Comparison of ENCODE assay signal across 11 cellular contexts in genomic region chr9:104589611-104590010, GRCh38. TPM values are rescaled to one million over a fixed set of nuclear protein-coding genes. Genes with fewer than 3 reads are reported as not detected.
"Had no signal": no experiment of that assay in that cellular context is flagged by ENCODE, and none has a peak within 500 bp of the region (broad histone marks: within the 10 kb centered on the region; RNA-seq: fewer than 3 reads in every experiment).

No MANE protein-coding gene starts in this region.

- H3K27me3 Mint-ChIP-seq: IgD-negative memory B cell had no signal

- H3K9ac ChIP-seq: KMS-11 had no signal

- H3K4me2 ChIP-seq: GM23338, KMS-11 had no signal

- H3K27ac Mint-ChIP-seq: GM23338, H9, HFFc6, IgD-negative memory B cell had no signal

- H3K4me1 Mint-ChIP-seq: GM23338, H9 had no signal

- H3K27ac ChIP-seq: HL-60, KMS-11 had no signal

- H3K4me3 Mint-ChIP-seq: GM23338, H9, HFFc6, IgD-negative memory B cell had no signal

- H3K36me3 Mint-ChIP-seq: IgD-negative memory B cell had no signal

- H2AFZ ChIP-seq: GM23338 had no signal

- H3K4me3 ChIP-seq: GM23338 had no signal

- DNase-seq: H9, HCEC 1CT, HFFc6, KBM-7 had no signal

RNA-seq across cellular contexts. Expression of gene OR13C5, which starts 9.6 kb away (rescaled TPM):
- total RNA-seq: GM23338, H1, H9, HepG2, HFFc6, HT1080 had no signal
- polyA plus RNA-seq: GM23338, H1, HepG2, IgD-negative memory B cell had no signal

RNA-seq across cellular contexts. Expression of gene OR13C2, which starts 15.8 kb away (rescaled TPM):
- total RNA-seq: GM23338, H1, H9, HepG2, HFFc6, HT1080 had no signal
- polyA plus RNA-seq: GM23338, H1, HepG2, IgD-negative memory B cell had no signal

RNA-seq across cellular contexts. Expression of gene OR13C8, which starts 20.6 kb away (rescaled TPM):
- total RNA-seq: GM23338, H1, H9, HepG2, HFFc6, HT1080 had no signal
- polyA plus RNA-seq: GM23338, H1, HepG2, IgD-negative memory B cell had no signal

RNA-seq across cellular contexts. Expression of gene OR13C9, which starts 28.4 kb away (rescaled TPM):
- total RNA-seq: GM23338, H1, H9, HepG2, HFFc6, HT1080 had no signal
- polyA plus RNA-seq: GM23338, H1, HepG2, IgD-negative memory B cell had no signal

RNA-seq across cellular contexts. Expression of gene OR13C3, which starts 53.0 kb away (rescaled TPM):
- total RNA-seq: GM23338, H1, H9, HepG2, HFFc6, HT1080 had no signal
- polyA plus RNA-seq: GM23338, H1, HepG2, IgD-negative memory B cell had no signal
